In genomic region chr19:56332695-56333094, GRCh38 we compare ENCODE assay signal across 39 cellular contexts.
"Had no signal": no experiment of that assay in that cellular context is flagged by ENCODE, and none has a peak within 500 bp of the region (broad histone marks: within the 10 kb centered on the region; RNA-seq: fewer than 3 reads in every experiment).

No MANE protein-coding gene starts in this region.

- H3K9me3 Mint-ChIP-seq: activated naive CD4-positive, alpha-beta T cell treated with anti-CD3 and anti-CD28 coated beads, Interleukin-2, amount 10 ng/mL, durations not matched to agents 7 days and 5 days; activated T-helper 1 cell treated with anti-CD3 and anti-CD28 coated beads, Interleukin-12 subunit alpha, Interleukin-12 subunit beta, Interleukin-2, Interleukin-4 antibody, amounts not matched to agents 30 ng/mL and 10 ng/mL and 1 ng/mL, durations not matched to agents 14 hours and 24 hours and 36 hours; activated T-helper 17 cell treated with anti-CD3 and anti-CD28 coated beads, Interleukin-2, amount 50 U/mL, for 72 hours; activated T-helper 2 cell treated with anti-CD3 and anti-CD28 coated beads, Interferon-gamma antibody, Interleukin-2, Interleukin-4, amounts not matched to agents 10 μg/mL and 5 μg/mL and 100 μg/mL, durations not matched to agents 14 hours and 24 hours and 36 hours; central memory CD8-positive, alpha-beta T cell had no signal

- H3K27me3 Mint-ChIP-seq: activated naive CD4-positive, alpha-beta T cell treated with anti-CD3 and anti-CD28 coated beads, Interleukin-2, amount 10 ng/mL, durations not matched to agents 7 days and 5 days; activated naive CD8-positive, alpha-beta T cell treated with anti-CD3 and anti-CD28 coated beads for 36 hours; activated T-cell treated with anti-CD3 and anti-CD28 coated beads, Interleukin-2, amount 50 U/mL, for 24 hours; brain had no signal

- FAIRE-seq: astrocyte, bronchial epithelial cell had no signal

- ATAC-seq: activated naive CD4-positive, alpha-beta T cell treated with anti-CD3 and anti-CD28 coated beads, Interleukin-2, amount 50 U/mL, for 72 hours; activated naive CD8-positive, alpha-beta T cell treated with anti-CD3 and anti-CD28 coated beads, Interleukin-2, amount 50 U/mL, for 24 hours; activated T-cell treated with anti-CD3 and anti-CD28 coated beads, Interleukin-2, amount 50 U/mL, for 72 hours; body of pancreas had no signal

- H3K4me1 Mint-ChIP-seq: activated naive CD4-positive, alpha-beta T cell treated with anti-CD3 and anti-CD28 coated beads, Interleukin-2, amount 10 ng/mL, durations not matched to agents 7 days and 5 days; activated naive CD4-positive, alpha-beta T cell treated with anti-CD3 and anti-CD28 coated beads, Interleukin-2, amount 50 U/mL, for 24 hours; activated naive CD8-positive, alpha-beta T cell treated with anti-CD3 and anti-CD28 coated beads for 36 hours; activated naive CD8-positive, alpha-beta T cell treated with anti-CD3 and anti-CD28 coated beads, Interleukin-2, amount 10 ng/mL, durations not matched to agents 7 days and 5 days; activated naive CD8-positive, alpha-beta T cell treated with anti-CD3 and anti-CD28 coated beads, Interleukin-2, amount 50 U/mL, for 24 hours; activated T-helper 17 cell treated with anti-CD3 and anti-CD28 coated beads, Interleukin-2, amount 50 U/mL, for 72 hours; brain; central memory CD8-positive, alpha-beta T cell had no signal

- H3K36me3 ChIP-seq: adrenal gland, ascending aorta, brain microvascular endothelial cell, breast epithelium, cardiac muscle cell had no signal

- H3K27me3 ChIP-seq: adrenal gland, ascending aorta, body of pancreas, brain microvascular endothelial cell, breast epithelium, cardiac muscle cell had no signal

- H3K36me3 Mint-ChIP-seq: activated naive CD4-positive, alpha-beta T cell treated with anti-CD3 and anti-CD28 coated beads, Interleukin-2, amount 10 ng/mL, durations not matched to agents 7 days and 5 days; activated naive CD8-positive, alpha-beta T cell treated with anti-CD3 and anti-CD28 coated beads, Interleukin-2, amount 10 ng/mL, durations not matched to agents 7 days and 5 days had no signal

- H3K27ac ChIP-seq: adrenal gland, ascending aorta, body of pancreas, brain microvascular endothelial cell, breast epithelium, cardiac muscle cell had no signal

- H3K4me1 ChIP-seq: adrenal gland, ascending aorta, body of pancreas, breast epithelium had no signal

- DNase-seq: activated effector memory CD4-positive, alpha-beta T cell treated with anti-CD3 and anti-CD28 coated beads, Interleukin-2, amount 50 U/mL, for 16 hours; activated effector memory CD4-positive, alpha-beta T cell treated with Interleukin-2 at 50 U/mL for 16 hours; activated gamma-delta T cell; activated gamma-delta T cell treated with Interleukin-2 at 50 U/mL for 16 hours; activated naive CD4-positive, alpha-beta T cell; activated naive CD4-positive, alpha-beta T cell treated with anti-CD3 and anti-CD28 coated beads for 36 hours; activated naive CD4-positive, alpha-beta T cell treated with anti-CD3 and anti-CD28 coated beads, Interleukin-2, amount 10 ng/mL, durations not matched to agents 7 days and 5 days; activated naive CD4-positive, alpha-beta T cell treated with anti-CD3 and anti-CD28 coated beads, Interleukin-2, amount 50 U/mL, for 16 hours; activated naive CD4-positive, alpha-beta T cell treated with Interleukin-2 at 50 U/mL for 16 hours; activated naive CD8-positive, alpha-beta T cell treated with anti-CD3 and anti-CD28 coated beads for 36 hours; activated naive CD8-positive, alpha-beta T cell treated with anti-CD3 and anti-CD28 coated beads, Interleukin-2, amount 10 ng/mL, durations not matched to agents 7 days and 5 days; activated naive CD8-positive, alpha-beta T cell treated with anti-CD3 and anti-CD28 coated beads, Interleukin-2, amount 50 U/mL, for 24 hours; activated T-cell treated with anti-CD3 and anti-CD28 coated beads, Interleukin-2, amount 50 U/mL, for 1 hour; activated T-cell treated with anti-CD3 and anti-CD28 coated beads, Interleukin-2, amount 50 U/mL, for 24 hours; activated T-cell treated with anti-CD3 and anti-CD28 coated beads, Interleukin-2, amount 50 U/mL, for 48 hours; activated T-cell treated with anti-CD3 and anti-CD28 coated beads, Interleukin-2, amount 50 U/mL, for 72 hours; adrenal gland; amniotic stem cell; amygdala; anterior cingulate cortex; aorta; body of pancreas; brain microvascular endothelial cell; caudate nucleus; central memory CD4-positive, alpha-beta T cell; cerebellar nuclear complex had no signal

- H3K4me3 Mint-ChIP-seq: activated naive CD4-positive, alpha-beta T cell treated with anti-CD3 and anti-CD28 coated beads for 36 hours; activated naive CD4-positive, alpha-beta T cell treated with anti-CD3 and anti-CD28 coated beads, Interleukin-2, amount 10 ng/mL, durations not matched to agents 7 days and 5 days; activated naive CD4-positive, alpha-beta T cell treated with anti-CD3 and anti-CD28 coated beads, Interleukin-2, amount 50 U/mL, for 24 hours; activated naive CD8-positive, alpha-beta T cell; activated naive CD8-positive, alpha-beta T cell treated with anti-CD3 and anti-CD28 coated beads for 36 hours; activated naive CD8-positive, alpha-beta T cell treated with anti-CD3 and anti-CD28 coated beads, Interleukin-2, amount 10 ng/mL, durations not matched to agents 7 days and 5 days; activated naive CD8-positive, alpha-beta T cell treated with anti-CD3 and anti-CD28 coated beads, Interleukin-2, amount 50 U/mL, for 24 hours; activated T-cell treated with anti-CD3 and anti-CD28 coated beads, Interleukin-2, amount 50 U/mL, for 24 hours; activated T-cell treated with anti-CD3 and anti-CD28 coated beads, Interleukin-2, amount 50 U/mL, for 72 hours; activated T-helper 1 cell treated with anti-CD3 and anti-CD28 coated beads, Interleukin-12 subunit alpha, Interleukin-12 subunit beta, Interleukin-2, Interleukin-4 antibody, amounts not matched to agents 30 ng/mL and 10 ng/mL and 1 ng/mL, durations not matched to agents 14 hours and 24 hours and 36 hours; activated T-helper 17 cell treated with anti-CD3 and anti-CD28 coated beads, Interleukin-2, amount 50 U/mL, for 72 hours; brain; central memory CD8-positive, alpha-beta T cell had no signal

- H3K4me3 ChIP-seq: adrenal gland, ascending aorta, body of pancreas, breast epithelium, cardiac muscle cell had no signal

- H3K9me3 ChIP-seq: adrenal gland, body of pancreas had no signal

- H3K27ac Mint-ChIP-seq: activated naive CD4-positive, alpha-beta T cell treated with anti-CD3 and anti-CD28 coated beads for 36 hours; activated naive CD4-positive, alpha-beta T cell treated with anti-CD3 and anti-CD28 coated beads, Interleukin-2, amount 10 ng/mL, durations not matched to agents 7 days and 5 days; activated naive CD4-positive, alpha-beta T cell treated with anti-CD3 and anti-CD28 coated beads, Interleukin-2, amount 50 U/mL, for 24 hours; activated naive CD4-positive, alpha-beta T cell treated with anti-CD3 and anti-CD28 coated beads, Interleukin-2, amount 50 U/mL, for 72 hours; activated naive CD8-positive, alpha-beta T cell; activated naive CD8-positive, alpha-beta T cell treated with anti-CD3 and anti-CD28 coated beads for 36 hours; activated naive CD8-positive, alpha-beta T cell treated with anti-CD3 and anti-CD28 coated beads, Interleukin-2, amount 10 ng/mL, durations not matched to agents 7 days and 5 days; activated naive CD8-positive, alpha-beta T cell treated with anti-CD3 and anti-CD28 coated beads, Interleukin-2, amount 50 U/mL, for 24 hours; activated T-cell treated with anti-CD3 and anti-CD28 coated beads, Interleukin-2, amount 50 U/mL, for 24 hours; activated T-cell treated with anti-CD3 and anti-CD28 coated beads, Interleukin-2, amount 50 U/mL, for 72 hours; activated T-helper 1 cell treated with anti-CD3 and anti-CD28 coated beads, Interleukin-12 subunit alpha, Interleukin-12 subunit beta, Interleukin-2, Interleukin-4 antibody, amounts not matched to agents 30 ng/mL and 10 ng/mL and 1 ng/mL, durations not matched to agents 14 hours and 24 hours and 36 hours; activated T-helper 17 cell treated with anti-CD3 and anti-CD28 coated beads, Interleukin-2, amount 50 U/mL, for 72 hours; activated T-helper 2 cell treated with anti-CD3 and anti-CD28 coated beads, Interferon-gamma antibody, Interleukin-2, Interleukin-4, amounts not matched to agents 10 μg/mL and 5 μg/mL and 100 μg/mL, durations not matched to agents 14 hours and 24 hours and 36 hours; brain had no signal
